In the genomic region with DNA sequence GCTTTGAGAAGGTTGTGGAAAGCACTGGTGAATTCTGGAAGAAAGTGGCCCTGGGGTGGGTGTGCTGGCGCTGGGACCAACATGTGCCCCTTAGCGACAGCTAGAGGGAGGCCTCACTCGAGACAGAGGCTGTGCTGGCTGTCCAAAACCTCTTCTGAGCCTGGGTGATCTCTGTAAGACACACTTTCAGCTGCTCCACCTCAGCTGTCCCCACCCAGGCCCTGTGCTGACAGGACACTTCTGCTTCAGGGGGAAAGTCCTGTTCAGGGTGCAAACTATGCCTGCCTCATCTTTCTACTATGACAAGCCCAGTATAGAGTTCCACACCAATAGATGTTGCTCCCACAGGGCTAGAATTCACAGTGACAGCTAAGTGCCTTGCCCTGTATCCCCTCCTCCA, we compare ENCODE assay signal across 28 cellular contexts.
"Had no signal": no experiment of that assay in that cellular context is flagged by ENCODE, and none has a peak within 500 bp of the region (broad histone marks: within the 10 kb centered on the region; RNA-seq: fewer than 3 reads in every experiment).

No MANE protein-coding gene starts in this region.

- H3K36me3 Mint-ChIP-seq: naive thymus-derived CD8-positive, alpha-beta T cell; natural killer cell treated with Interleukin-12 subunit alpha and Interleukin-12 subunit beta and Interleukin-15 and Interleukin-18, amount 100 ng/mL, for 72 hours; type B pancreatic cell had no signal

- H3K4me3 Mint-ChIP-seq: naive thymus-derived CD8-positive, alpha-beta T cell; natural killer cell treated with Interleukin-12 subunit alpha and Interleukin-12 subunit beta and Interleukin-15 and Interleukin-18, amount 100 ng/mL, for 72 hours; nephron progenitor cell; neural crest cell; stimulated activated memory B cell treated with anti-CD40 and anti-IgM and Interleukin-4, amounts not matched to agents 10 μg/mL and 1 μg/mL and 100 μg/mL, for 72 hours; stimulated activated naive CD8-positive, alpha-beta T cell treated with anti-CD3 and anti-CD28 coated beads, Interleukin-15, amount 100 ng/mL, for 72 hours; type B pancreatic cell had no signal

- H3K9me3 Mint-ChIP-seq: type B pancreatic cell had no signal

- H3K27ac Mint-ChIP-seq: naive thymus-derived CD8-positive, alpha-beta T cell; natural killer cell treated with Interleukin-12 subunit alpha and Interleukin-12 subunit beta and Interleukin-15 and Interleukin-18, amount 100 ng/mL, for 72 hours; nephron progenitor cell; progenitor cell of endocrine pancreas; stimulated activated memory B cell treated with anti-CD40 and anti-IgM and Interleukin-4, amounts not matched to agents 10 μg/mL and 1 μg/mL and 100 μg/mL, for 72 hours; stimulated activated naive CD8-positive, alpha-beta T cell treated with anti-CD3 and anti-CD28 coated beads, Interleukin-15, amount 100 ng/mL, for 72 hours; type B pancreatic cell had no signal

- H3K27me3 Mint-ChIP-seq: natural killer cell treated with Interleukin-12 subunit alpha and Interleukin-12 subunit beta and Interleukin-15 and Interleukin-18, amount 100 ng/mL, for 72 hours had no signal

- ATAC-seq: naive thymus-derived CD8-positive, alpha-beta T cell; natural killer cell treated with Interleukin-12 subunit alpha and Interleukin-12 subunit beta and Interleukin-15 and Interleukin-18, amount 100 ng/mL, for 72 hours; psoas muscle; right cardiac atrium; right lobe of liver; stimulated activated memory B cell treated with anti-CD40 and anti-IgM and Interleukin-4, amounts not matched to agents 10 μg/mL and 1 μg/mL and 100 μg/mL, for 72 hours; stimulated activated naive CD8-positive, alpha-beta T cell treated with anti-CD3 and anti-CD28 coated beads, Interleukin-15, amount 100 ng/mL, for 72 hours; stimulated activated naive CD8-positive, alpha-beta T cell treated with anti-CD3 and anti-CD28 coated beads, Interleukin-15, Interleukin-2, amounts not matched to agents 100 U/mL and 50 U/mL, for 24 hours; upper lobe of right lung had no signal

- DNase-seq: naive thymus-derived CD8-positive, alpha-beta T cell; nephron progenitor cell; nucleus accumbens; ovary; posterior cingulate gyrus; psoas muscle; right cardiac atrium; right lobe of liver; sigmoid colon; small intestine; stimulated activated CD4-positive, alpha-beta T cell treated with anti-CD3 and anti-CD28 coated beads, Interleukin-15, amount 100 ng/mL, for 24 hours; stimulated activated CD4-positive, alpha-beta T cell treated with anti-CD3 and anti-CD28 coated beads, Interleukin-2, amount 100 ng/mL, for 24 hours; stimulated activated CD4-positive, alpha-beta T cell treated with anti-CD3 and anti-CD28 coated beads, Interleukin-2, amount 100 ng/mL, for 48 hours; stimulated activated CD4-positive, alpha-beta T cell treated with anti-CD3 and anti-CD28 coated beads, Interleukin-4, amount 100 ng/mL, for 24 hours; stimulated activated naive CD4-positive, alpha-beta T cell; stimulated activated naive CD8-positive, alpha-beta T cell treated with anti-CD3 and anti-CD28 coated beads, Interleukin-15, amount 100 ng/mL, for 72 hours; stimulated activated naive CD8-positive, alpha-beta T cell treated with anti-CD3 and anti-CD28 coated beads, Interleukin-15, Interleukin-2, amounts not matched to agents 100 U/mL and 50 U/mL, for 24 hours; substantia nigra; testis; tibial artery; transverse colon; upper lobe of right lung; uterus had no signal

- H3K4me1 Mint-ChIP-seq: naive thymus-derived CD8-positive, alpha-beta T cell; nephron progenitor cell; stimulated activated memory B cell treated with anti-CD40 and anti-IgM and Interleukin-4, amounts not matched to agents 10 μg/mL and 1 μg/mL and 100 μg/mL, for 72 hours; stimulated activated naive CD8-positive, alpha-beta T cell treated with anti-CD3 and anti-CD28 coated beads, Interleukin-15, amount 100 ng/mL, for 72 hours had no signal
